8 cellular contexts compared by ENCODE assay signal in the genomic region with DNA sequence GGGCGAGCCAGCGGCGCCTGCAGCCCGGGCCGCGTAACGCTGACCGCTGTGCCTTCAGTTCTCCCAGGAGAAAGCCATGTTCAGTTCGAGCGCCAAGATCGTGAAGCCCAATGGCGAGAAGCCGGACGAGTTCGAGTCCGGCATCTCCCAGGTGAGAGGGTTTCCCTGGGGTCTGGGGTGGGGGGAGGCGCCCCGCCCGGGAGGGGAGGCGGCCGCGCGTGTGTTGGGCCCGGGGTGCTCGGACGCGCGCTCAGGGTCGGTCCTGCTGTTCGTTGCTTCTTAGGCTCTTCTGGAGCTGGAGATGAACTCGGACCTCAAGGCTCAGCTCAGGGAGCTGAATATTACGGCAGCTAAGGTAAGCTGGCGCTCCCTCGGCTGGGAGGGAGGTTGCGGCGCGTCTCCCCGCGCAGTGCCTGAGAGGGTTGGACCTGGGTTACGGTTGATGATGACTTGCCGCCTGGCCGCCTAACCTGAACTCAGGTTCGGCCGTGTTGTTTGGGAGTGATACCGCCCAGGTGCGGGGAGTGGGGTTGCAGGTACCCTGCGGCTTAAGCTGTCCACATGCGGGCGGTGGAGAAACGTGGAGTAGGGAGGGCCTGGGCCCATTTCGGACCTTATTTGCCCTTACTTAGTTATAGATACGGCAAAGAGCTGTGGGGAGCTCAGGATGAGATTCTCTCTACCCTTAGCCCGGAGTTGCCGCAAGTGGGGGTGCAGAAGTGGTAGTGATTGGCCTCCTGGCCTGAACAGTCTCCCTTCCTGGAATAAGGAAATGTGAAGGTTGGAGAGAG. TPM values are rescaled to one million over a fixed set of nuclear protein-coding genes. Genes with fewer than 3 reads are reported as not detected.
DNase-seq lines count a peak whose midpoint lies in the region; ATAC-seq and TF ChIP-seq lines count a peak whose summit lies in the region.

No MANE protein-coding gene starts in this region.

- H3K27me3 ChIP-seq in dorsolateral prefrontal cortex (no peaks in the 10 kb centered on the region), tibial nerve (no peaks in the 10 kb centered on the region)

- no peak for TF ChIP-seq EP300 in tibial nerve (IDR thresholded peaks at IDR 0.05)

- no peak for TF ChIP-seq POLR2A in tibial nerve (IDR thresholded peaks at IDR 0.05)

- H3K9me3 ChIP-seq in mucosa of descending colon (no peaks in the 10 kb centered on the region), tibial nerve (no peaks in the 10 kb centered on the region)

- H3K4me3 ChIP-seq in WI38 (ENCODE audit: low read depth, low read length): peak overlapping the region; percentile 81
- peak overlapping the region; percentile 63 to 96 (median 84) for H3K4me3 ChIP-seq in dorsolateral prefrontal cortex
- peak overlapping the region; percentile 82 for H3K4me3 ChIP-seq in mucosa of descending colon
- H3K4me3 ChIP-seq in tibial nerve: peak overlapping the region; percentile 70 to 96 (median 82)

- WGBS in tibial nerve, 2 donors: 1 to 2% methylated on average over 28 to 52 of the region's 54 CpGs

- peak; percentile 29 for ATAC-seq in HG03159 (IDR thresholded peaks at IDR 0.05; ENCODE audit: unreplicated experiment)
- ATAC-seq in mucosa of descending colon: peak; percentile 66

- TF ChIP-seq CTCF in WI38 (IDR thresholded peaks at IDR 0.05; ENCODE audit: low read depth, low read length) (no peak), dorsolateral prefrontal cortex (IDR thresholded peaks at IDR 0.05 in 54 of 56, conservative IDR thresholded peaks at IDR 0.05 in 2 of 56; ENCODE audit: low read depth in 1 of 56, partially characterized antibody in 56 of 56) (peak in 1 of 56 donors; percentile 0), mucosa of descending colon (IDR thresholded peaks at IDR 0.05) (no peak), tibial nerve (IDR thresholded peaks at IDR 0.05) (no peak)

- intact Hi-C loops in dorsolateral prefrontal cortex (cut with DNase I): loop anchor here (1.0 to 5.0 kb wide), 5 partner anchors 17 to 198 kb away; a partner anchor contains a TSS
- intact Hi-C loops in mucosa of descending colon (cut with DNase I, micrococcal nuclease): no loop called here

- H3K4me1 ChIP-seq in mucosa of descending colon (ENCODE audit: low read depth): peaks cover 25% of the 10 kb centered on the region
- H3K4me1 ChIP-seq in tibial nerve: peaks cover 4 to 49% (median 26%) of the 10 kb centered on the region in 4 donors

- peak; percentile 41 for DNase-seq in NCI-H2227 (lab: John Stamatoyannopoulos, UW; ENCODE audit: unreplicated experiment)
- no peak for DNase-seq in NCI-H2227 treated with DMSO at 0.1 percent for 48 hours (lab: John Stamatoyannopoulos, UW)
- DNase-seq in dorsolateral prefrontal cortex: no peak
- peak in 2 of 3 donors; percentile 35 to 56 for DNase-seq in mucosa of descending colon
- DNase-seq in tibial nerve (ENCODE audit: low spot score in 2 of 2): no peak
- DNase-seq in SW 1271 (lab: John Stamatoyannopoulos, UW): no peak

- H3K27ac ChIP-seq in dorsolateral prefrontal cortex: peak overlapping the region; percentile 41 to 96 (median 86)
- H3K27ac ChIP-seq in tibial nerve: peak overlapping the region; percentile 83 to 98 (median 90)

- H3K36me3 ChIP-seq in mucosa of descending colon (ENCODE audit: low read depth): no peaks in the 10 kb centered on the region
- H3K36me3 ChIP-seq in tibial nerve: peaks cover 0 to 44% (median 6%) of the 10 kb centered on the region in 3 donors

RNA-seq across cellular contexts. Expression of a gene that starts 0.7 kb away (rescaled TPM):
- total RNA-seq in dorsolateral prefrontal cortex: 100 to 1,000 TPM; 295 to 533 (median 396) TPM
- total RNA-seq in mucosa of descending colon: 1,000 to 10,000 TPM in 1 of 3 donors, 100 to 1,000 TPM in 2; 871 to 1,011 (median 925) TPM
- total RNA-seq in tibial nerve: 1,000 to 10,000 TPM; 2,343 to 3,332 (median 3,117) TPM

RNA-seq across cellular contexts. Expression of a gene that starts 17.6 kb away (rescaled TPM):
- total RNA-seq in dorsolateral prefrontal cortex (10 to 100 TPM; 11.4 to 33.7 (median 23.1) TPM), mucosa of descending colon (10 to 100 TPM; 14.4 to 24.2 (median 19.5) TPM), tibial nerve (10 to 100 TPM; 21.6 to 31.0 (median 26.1) TPM)

RNA-seq across cellular contexts. Expression of a gene that starts 19.2 kb away (rescaled TPM):
- 1 to 10 TPM in 100 of 120 experiments, under 1 TPM in 15, not detected in 5; 0.49 to 9.5 (median 1.8) TPM for total RNA-seq in dorsolateral prefrontal cortex
- total RNA-seq in mucosa of descending colon: 1 to 10 TPM in 2 of 3 donors, under 1 TPM in 1; 0.35 to 2.2 (median 1.6) TPM
- 1 to 10 TPM in 2 of 4 donors, under 1 TPM in 1, not detected in 1; 0.66 to 6.7 (median 1.6) TPM for total RNA-seq in tibial nerve

RNA-seq across cellular contexts. Expression of a gene that starts 56.4 kb away (rescaled TPM):
- total RNA-seq in dorsolateral prefrontal cortex (10 to 100 TPM; 18.6 to 47.4 (median 29.0) TPM), mucosa of descending colon (10 to 100 TPM; 59.3 to 91.5 (median 70.4) TPM), tibial nerve (100 to 1,000 TPM in 3 of 4 donors, 10 to 100 TPM in 1; 51.9 to 112 (median 106) TPM)

Comparison
In these comparisons a context has a peak if more than half of its experiments do, and no peak if none do; other contexts are left out.
1. DNase-seq: peak in NCI-H2227 (single experiment) and mucosa of descending colon (2 of 3); none in NCI-H2227 treated with DMSO at 0.1 percent for 48 hours (single experiment), dorsolateral prefrontal cortex (0 of 10), tibial nerve (0 of 2) and SW 1271 (0 of 2).
2. intact Hi-C loops: an anchor here in dorsolateral prefrontal cortex (1.0 to 5.0 kb wide); none called in mucosa of descending colon.
3. Peak in every context shown above with its lines, with median percentiles within 50 percentile points of each other: H3K4me3 ChIP-seq.